9 cellular contexts compared by ENCODE assay signal in the genomic region with DNA sequence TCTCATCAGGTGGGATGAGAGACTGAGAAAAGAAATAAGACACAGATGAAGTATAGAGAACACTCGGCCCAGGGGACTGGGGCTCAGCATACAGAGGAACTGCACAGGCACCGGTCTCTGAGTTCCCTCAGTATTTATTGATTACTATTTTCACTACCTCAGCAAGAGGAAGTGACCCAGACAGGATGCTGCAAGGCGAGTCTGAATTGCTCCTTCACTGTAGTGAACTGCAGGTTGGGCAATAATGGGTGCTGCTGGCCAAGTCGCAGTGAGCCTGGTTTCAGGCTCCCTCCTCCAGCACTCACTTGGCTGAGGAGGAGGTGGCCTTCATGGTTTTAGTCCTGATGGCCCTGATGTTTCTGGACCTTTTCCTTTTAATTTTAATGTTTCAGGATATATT. TPM values are rescaled to one million over a fixed set of nuclear protein-coding genes. Genes with fewer than 3 reads are reported as not detected.
DNase-seq lines count a peak whose midpoint lies in the region; ATAC-seq, FAIRE-seq and TF ChIP-seq lines count a peak whose summit lies in the region.
"Had no signal": no experiment of that assay in that cellular context is flagged by ENCODE, and none has a peak within 500 bp of the region (broad histone marks: within the 10 kb centered on the region; RNA-seq: fewer than 3 reads in every experiment).

No MANE protein-coding gene starts in this region.

- H3K4me1 ChIP-seq in lung (ENCODE audit: control insufficient read depth in 2 of 2, insufficient read depth in 2 of 2, low read length in 2 of 2) (no peaks in the 10 kb centered on the region), HAP-1 (no peaks in the 10 kb centered on the region)

- no peaks in the 10 kb centered on the region for H3K36me3 ChIP-seq in lung (ENCODE audit: control insufficient read depth in 2 of 2, insufficient read depth in 2 of 2, low read length in 2 of 2)
- no peaks in the 10 kb centered on the region for H3K36me3 ChIP-seq in HAP-1 (replicated peaks)

- in situ Hi-C loops in HAP-1 (cut with MboI; ENCODE audit: low sequenced_read_pairs), result no loop called here

- no peaks in the 10 kb centered on the region for H3K27me3 ChIP-seq in lung (ENCODE audit: control insufficient read depth, insufficient read depth)
- H3K27me3 ChIP-seq in HAP-1 (ENCODE audit: low read depth), result no peaks in the 10 kb centered on the region

- DNase-seq in GM18507 (ENCODE audit: extremely low spot score, insufficient read length, low read depth) (no peak), NOMO-1 treated with DMSO at 0.1 percent for 48 hours (lab: John Stamatoyannopoulos, UW; ENCODE audit: unreplicated experiment) (peak; percentile 90), lung (ENCODE audit: low spot score) (peak; percentile 36), HAP-1 (ENCODE audit: low spot score in 2 of 2) (no peak)
- DNase-seq: NCI-H345 had no signal

- H3K9me3 ChIP-seq in lung (ENCODE audit: control insufficient read depth in 2 of 2, insufficient read depth in 1 of 2, low read length in 1 of 2) (peaks cover 0 to 2% of the 10 kb centered on the region in 2 donors), HAP-1 (peaks cover 8% of the 10 kb centered on the region; the same call in 1 of the 2 replicates)

- no peak overlapping the region for H3K27ac ChIP-seq in lung (ENCODE audit: low read depth in 1 of 2, low read length in 1 of 2)

- no peak for TF ChIP-seq CTCF in lung (IDR thresholded peaks at IDR 0.05; ENCODE audit: control extremely low read depth, extremely low read depth)

- WGBS in lung, 2 donors, result 22 to 31% methylated on average over 4 of the region's 4 CpGs

- no peak for TF ChIP-seq POLR2A in GM18505 (IDR thresholded peaks at IDR 0.05; ENCODE audit: borderline replicate concordance, extremely low read depth, insufficient read depth, insufficient read length)

- H3K4me3 ChIP-seq in lung, result no peak overlapping the region
- H3K4me3 ChIP-seq in HAP-1, result no peak overlapping the region

- ATAC-seq in GM21619 (IDR thresholded peaks at IDR 0.05; ENCODE audit: unreplicated experiment) (peak; percentile 80), lung (ENCODE audit: insufficient read depth, low FRiP score) (no peak), GM18505 (IDR thresholded peaks at IDR 0.05; ENCODE audit: unreplicated experiment) (no peak), HG03457 (IDR thresholded peaks at IDR 0.05; ENCODE audit: unreplicated experiment) (no peak), HG03439 (IDR thresholded peaks at IDR 0.05; ENCODE audit: unreplicated experiment) (no peak)

- peak; percentile 75 for FAIRE-seq in GM18507 (lab: Jason Lieb, UNC)

RNA-seq across cellular contexts. Expression of a gene that starts 10.4 kb away (rescaled TPM):
- under 1 TPM in 1 of 2 donors, not detected in 1; 0.67 TPM for total RNA-seq in lung
- polyA plus RNA-seq in lung, result under 1 TPM in 1 of 2 donors, not detected in 1; 0.06 TPM

RNA-seq across cellular contexts. Expression of a gene that starts 23.0 kb away (rescaled TPM):
- total RNA-seq in lung, result under 1 TPM in 1 of 2 donors, not detected in 1; 0.18 TPM
- under 1 TPM in 1 of 2 donors, not detected in 1; 0.01 TPM for polyA plus RNA-seq in lung

Comparison
In these comparisons a context has a peak if more than half of its experiments do, and no peak if none do; other contexts are left out.
1. DNase-seq: peak in NOMO-1 treated with DMSO at 0.1 percent for 48 hours (single experiment) and lung (single experiment); none in GM18507 (single experiment) and HAP-1 (0 of 2).